ENCODE assay signal across 18 cellular contexts in genomic region chr7:42456756-42457276, GRCh38.
A peak's percentile ranks its signal among the peaks of the same experiment; 100 is the strongest.
DNase-seq lines count a peak whose midpoint lies in the region; ATAC-seq, FAIRE-seq and TF ChIP-seq lines count a peak whose summit lies in the region.
"Had no signal": no experiment of that assay in that cellular context is flagged by ENCODE, and none has a peak within 500 bp of the region (broad histone marks: within the 10 kb centered on the region; RNA-seq: fewer than 3 reads in every experiment).

No MANE protein-coding gene starts in this region.

- H3K23ac ChIP-seq in mesenchymal stem cell (ENCODE audit: low read length in 2 of 2): no peak overlapping the region

- H3K4me2 ChIP-seq in BLaER1 treated with 17β-estradiol and CSF1 and Interleukin-3, amounts not matched to agents 10 nM and 100 nM: peak overlapping the region; percentile 28 to 98 (median 91)
- H3K4me2 ChIP-seq in mesenchymal stem cell (ENCODE audit: low read length, poor library complexity, severe bottlenecking): no peak overlapping the region
- H3K4me2 ChIP-seq: A549 had no signal

- FAIRE-seq in pancreas (lab: Jason Lieb, UNC): no peak
- FAIRE-seq: A549 had no signal

- H3K4ac ChIP-seq in mesenchymal stem cell (ENCODE audit: low read depth in 1 of 2, low read length in 2 of 2): no peak overlapping the region

- H3K79me1 ChIP-seq in mesenchymal stem cell (replicated peaks; ENCODE audit: low read length, poor library complexity, severe bottlenecking): no peaks in the 10 kb centered on the region

- H3K27me3 ChIP-seq in BLaER1 treated with 17β-estradiol and CSF1 and Interleukin-3, amounts not matched to agents 10 nM and 100 nM: peaks cover 0 to 17% (median 0%) of the 10 kb centered on the region in 11 experiments; a peak in 8 of 22 replicates
- H3K27me3 ChIP-seq in mesenchymal stem cell (ENCODE audit: control insufficient read depth in 1 of 2, insufficient read depth in 1 of 2, low read length in 2 of 2) (peaks cover 18 to 33% of the 10 kb centered on the region in 2 experiments), pancreas (no peaks in the 10 kb centered on the region)

- DNase-seq in RPMI7951 (ENCODE audit: low read depth) (peak; percentile 29), mesenchymal stem cell (peak; percentile 11), sciatic nerve (ENCODE audit: low spot score) (no peak), pancreas (no peak), left colon (no peak)
- no peak for DNase-seq in stimulated activated naive CD8-positive, alpha-beta T cell treated with anti-CD3 and anti-CD28 coated beads, Interleukin-15, Interleukin-2, amounts not matched to agents 100 U/mL and 50 U/mL, for 24 hours
- DNase-seq: AML-193; CD4-positive, alpha-beta memory T cell; HFFc6; KBM-7; NCI-H1092 treated with DMSO at 0.1 percent for 48 hours; NCI-H187; NCI-H446; Right ventricle myocardium superior had no signal

- H3K18ac ChIP-seq in mesenchymal stem cell (ENCODE audit: low read depth in 1 of 2, low read length in 2 of 2): no peak overlapping the region

- H4K8ac ChIP-seq in mesenchymal stem cell (ENCODE audit: low read length): no peak overlapping the region

- peak; percentile 31 for ATAC-seq in sciatic nerve
- ATAC-seq in HG02852 (IDR thresholded peaks at IDR 0.05; ENCODE audit: unreplicated experiment): no peak
- ATAC-seq in stimulated activated naive CD8-positive, alpha-beta T cell treated with anti-CD3 and anti-CD28 coated beads, Interleukin-15, Interleukin-2, amounts not matched to agents 100 U/mL and 50 U/mL, for 24 hours: no peak
- ATAC-seq in pancreas: no peak
- no peak for ATAC-seq in left colon
- ATAC-seq: A549, Panc1 had no signal

- peak overlapping the region in 6 of 11 experiments; percentile 8 to 70 (median 64); a peak in 9 of 22 replicates for H3K9ac ChIP-seq in BLaER1 treated with 17β-estradiol and CSF1 and Interleukin-3, amounts not matched to agents 10 nM and 100 nM
- no peak overlapping the region for H3K9ac ChIP-seq in mesenchymal stem cell (ENCODE audit: low read length)

- no peak overlapping the region for H2BK120ac ChIP-seq in mesenchymal stem cell (ENCODE audit: low read depth, low read length)

- no peak overlapping the region for H3K14ac ChIP-seq in mesenchymal stem cell (ENCODE audit: low read length in 2 of 2)

- peaks cover 38 to 78% (median 71%) of the 10 kb centered on the region in 10 experiments for H3K4me1 ChIP-seq in BLaER1 treated with 17β-estradiol and CSF1 and Interleukin-3, amounts not matched to agents 10 nM and 100 nM
- H3K4me1 ChIP-seq in mesenchymal stem cell (ENCODE audit: control insufficient read depth, insufficient read depth, low read depth, low read length) (peaks cover 3% of the 10 kb centered on the region), pancreas (no peaks in the 10 kb centered on the region)
- H3K4me1 ChIP-seq: A549 had no signal

- intact Hi-C loops in sciatic nerve (cut with DNase I): no loop called here
- intact Hi-C loops in pancreas (cut with DNase I): no loop called here
- intact Hi-C loops in left colon (cut with DNase I, micrococcal nuclease): no loop called here

- peak overlapping the region in 5 of 10 experiments; percentile 1 to 15 (median 12); a peak in 4 of 20 replicates for H3K4me3 ChIP-seq in BLaER1 treated with 17β-estradiol and CSF1 and Interleukin-3, amounts not matched to agents 10 nM and 100 nM
- H3K4me3 ChIP-seq in mesenchymal stem cell (ENCODE audit: insufficient read depth in 1 of 2, low read depth in 1 of 2, low read length in 2 of 2) (no peak overlapping the region), pancreas (no peak overlapping the region)
- H3K4me3 ChIP-seq: A549 had no signal

- H2BK12ac ChIP-seq in mesenchymal stem cell (ENCODE audit: low read length in 2 of 2): no peak overlapping the region

- no peaks in the 10 kb centered on the region for H3K36me3 ChIP-seq in BLaER1 treated with 17β-estradiol and CSF1 and Interleukin-3, amounts not matched to agents 10 nM and 100 nM
- H3K36me3 ChIP-seq in mesenchymal stem cell (ENCODE audit: control insufficient read depth in 1 of 2, insufficient read depth in 2 of 2, low read depth in 1 of 2, low read length in 2 of 2) (no peaks in the 10 kb centered on the region), pancreas (no peaks in the 10 kb centered on the region)

- no peak overlapping the region for H2BK5ac ChIP-seq in mesenchymal stem cell (ENCODE audit: low read depth, low read length, poor library complexity, severe bottlenecking)

- TF ChIP-seq CTCF in pancreas (IDR thresholded peaks at IDR 0.05): no peak

- H2AFZ ChIP-seq in mesenchymal stem cell (ENCODE audit: low read depth, low read length): no peak overlapping the region

- peak overlapping the region in 6 of 11 experiments; percentile 26 to 83 (median 78); a peak in 11 of 22 replicates for H3K27ac ChIP-seq in BLaER1 treated with 17β-estradiol and CSF1 and Interleukin-3, amounts not matched to agents 10 nM and 100 nM
- H3K27ac ChIP-seq in mesenchymal stem cell (ENCODE audit: low read length, poor library complexity, severe bottlenecking) (no peak overlapping the region), pancreas (no peak overlapping the region)
- H3K27ac ChIP-seq: A549 had no signal

- H4K91ac ChIP-seq in mesenchymal stem cell (ENCODE audit: low read length): no peak overlapping the region

- no peak overlapping the region for H2BK15ac ChIP-seq in mesenchymal stem cell (ENCODE audit: low read depth, poor library complexity, severe bottlenecking)

- no peak overlapping the region for H2AK5ac ChIP-seq in mesenchymal stem cell (ENCODE audit: low read length, severe bottlenecking)

- peaks cover 0 to 17% (median 3%) of the 10 kb centered on the region in 11 experiments; a peak in 5 of 22 replicates for H3K9me3 ChIP-seq in BLaER1 treated with 17β-estradiol and CSF1 and Interleukin-3, amounts not matched to agents 10 nM and 100 nM (replicated peaks in 1 of 11)
- H3K9me3 ChIP-seq in mesenchymal stem cell (ENCODE audit: control insufficient read depth, low read length) (no peaks in the 10 kb centered on the region), pancreas (no peaks in the 10 kb centered on the region)
- H3K9me3 ChIP-seq: A549 had no signal

- WGBS in mesenchymal stem cell: 52% methylated on average over 4 of the region's 4 CpGs
- WGBS in pancreas, 2 donors: 57 to 69% methylated on average over 4 of the region's 4 CpGs

- H4K20me1 ChIP-seq in BLaER1 treated with 17β-estradiol and CSF1 and Interleukin-3, amounts not matched to agents 10 nM and 100 nM: peaks cover 0 to 6% (median 0%) of the 10 kb centered on the region in 11 experiments; a peak in 1 of 22 replicates

Comparison
In these comparisons a context has a peak if more than half of its experiments do, and no peak if none do; other contexts are left out.
1. H3K27ac ChIP-seq: peak in BLaER1 treated with 17β-estradiol and CSF1 and Interleukin-3, amounts not matched to agents 10 nM and 100 nM (6 of 11); none in mesenchymal stem cell (single experiment) and pancreas (0 of 4).
2. DNase-seq: peak in RPMI7951 (single experiment) and mesenchymal stem cell (single experiment); none in sciatic nerve (single experiment), stimulated activated naive CD8-positive, alpha-beta T cell treated with anti-CD3 and anti-CD28 coated beads, Interleukin-15, Interleukin-2, amounts not matched to agents 100 U/mL and 50 U/mL, for 24 hours (single experiment), pancreas (0 of 6) and left colon (0 of 2).